Comparison of ENCODE assay signal across 15 cellular contexts in genomic region chr10:83562381-83562780, GRCh38.
"Had no signal": no experiment of that assay in that cellular context is flagged by ENCODE, and none has a peak within 500 bp of the region (broad histone marks: within the 10 kb centered on the region; RNA-seq: fewer than 3 reads in every experiment).

No MANE protein-coding gene starts in this region.

- H3K27ac ChIP-seq: brain microvascular endothelial cell had no signal

- H3K27ac Mint-ChIP-seq: activated naive CD8-positive, alpha-beta T cell treated with anti-CD3 and anti-CD28 coated beads for 36 hours; dendritic cell treated with granulocyte-macrophage colony-stimulating factor and Interleukin-4, amounts not matched to agents 40 ng/mL and 50 ng/mL, for 4 days; nephron progenitor cell had no signal

- H3K4me3 Mint-ChIP-seq: activated naive CD8-positive, alpha-beta T cell treated with anti-CD3 and anti-CD28 coated beads for 36 hours; dendritic cell treated with granulocyte-macrophage colony-stimulating factor and Interleukin-4, amounts not matched to agents 40 ng/mL and 50 ng/mL, for 4 days; nephron progenitor cell had no signal

- H3K9me3 Mint-ChIP-seq: activated naive CD8-positive, alpha-beta T cell treated with anti-CD3 and anti-CD28 coated beads for 36 hours; nephron progenitor cell had no signal

- ATAC-seq: esophagus mucosa, left ventricle myocardium superior had no signal

- H3K27me3 Mint-ChIP-seq: activated naive CD8-positive, alpha-beta T cell treated with anti-CD3 and anti-CD28 coated beads for 36 hours; dendritic cell treated with granulocyte-macrophage colony-stimulating factor and Interleukin-4, amounts not matched to agents 40 ng/mL and 50 ng/mL, for 4 days had no signal

- H3K4me1 Mint-ChIP-seq: activated naive CD8-positive, alpha-beta T cell treated with anti-CD3 and anti-CD28 coated beads for 36 hours; nephron progenitor cell had no signal

- DNase-seq: activated CD4-positive, alpha-beta T cell treated with anti-CD3 and anti-CD28 coated beads, Interleukin-2, amount 50 U/mL, for 48 hours; activated CD4-positive, CD25-positive, alpha-beta regulatory T cell treated with anti-CD3 and anti-CD28 coated beads, Interleukin-2, amount 50 U/mL, for 72 hours; activated gamma-delta T cell; activated naive CD8-positive, alpha-beta T cell treated with anti-CD3 and anti-CD28 coated beads for 36 hours; activated T-cell treated with anti-CD3 and anti-CD28 coated beads, Interleukin-2, amount 50 U/mL, for 48 hours; brain microvascular endothelial cell; cerebellar nuclear complex; left ventricle myocardium superior; mesenchymal stem cell; nephron progenitor cell; stimulated activated CD4-positive, alpha-beta T cell treated with anti-CD3 and anti-CD28 coated beads, Interleukin-2, amount 100 ng/mL, for 48 hours; stimulated activated naive CD4-positive, alpha-beta T cell treated with Interleukin-2 at 50 U/mL for 16 hours; trophoblast cell had no signal

- H3K27me3 ChIP-seq: brain microvascular endothelial cell had no signal

- H3K36me3 ChIP-seq: brain microvascular endothelial cell had no signal

- H3K36me3 Mint-ChIP-seq: activated naive CD8-positive, alpha-beta T cell treated with anti-CD3 and anti-CD28 coated beads for 36 hours had no signal
